In genomic region chr22:28977050-28977449, GRCh38 we compare ENCODE assay signal across 13 cellular contexts.
DNase-seq lines count a peak whose midpoint lies in the region; ATAC-seq, FAIRE-seq and TF ChIP-seq lines count a peak whose summit lies in the region.
"Had no signal": no experiment of that assay in that cellular context is flagged by ENCODE, and none has a peak within 500 bp of the region (broad histone marks: within the 10 kb centered on the region; RNA-seq: fewer than 3 reads in every experiment).

No MANE protein-coding gene starts in this region.

- POLR2A ChIA-PET in RWPE1 (lab: Yijun Ruan, JAX; ENCODE audit: low non-redundant PET) (no interaction called here), GM10248 (lab: Yijun Ruan, JAX) (no interaction called here)

- WGBS in GM23248 (ENCODE audit: low coverage in 1 of 2, low lambda C conversion rate in 2 of 2, missing lambda C conversion rate in 2 of 2), 2 experiments: 65 to 71% methylated on average over 4 of the region's 4 CpGs
- 56 to 67% methylated on average over 4 of the region's 4 CpGs for WGBS in heart right ventricle, 2 donors
- 59 to 63% methylated on average over 4 of the region's 4 CpGs for WGBS in pancreas, 2 donors

- H3K36me3 ChIP-seq in GM23248 (ENCODE audit: low read depth): no peaks in the 10 kb centered on the region
- H3K36me3 ChIP-seq in heart right ventricle: no peaks in the 10 kb centered on the region
- H3K36me3 ChIP-seq in pancreas: no peaks in the 10 kb centered on the region
- H3K36me3 ChIP-seq: WERI-Rb-1 had no signal

- H3K27ac ChIP-seq in GM23248 (no peak overlapping the region), heart right ventricle (peak overlapping the region in 3 of 10 donors; percentile 12 to 46 (median 19)), pancreas (peak overlapping the region in 2 of 4 donors; percentile 30 to 53), RWPE1 (no peak overlapping the region; the same call in 1 of the 2 replicates)
- H3K27ac ChIP-seq: WERI-Rb-1 had no signal

- intact Hi-C loops in heart right ventricle (cut with DNase I): no loop called here
- intact Hi-C loops in pancreas (cut with DNase I): no loop called here

- no peaks in the 10 kb centered on the region for H3K9me3 ChIP-seq in GM23248 (ENCODE audit: low read depth)
- no peaks in the 10 kb centered on the region for H3K9me3 ChIP-seq in heart right ventricle
- no peaks in the 10 kb centered on the region for H3K9me3 ChIP-seq in pancreas

- no peak overlapping the region for H2AFZ ChIP-seq in GM23248

- CTCF ChIA-PET in RWPE1 (lab: Yijun Ruan, JAX): interaction anchor here (1.3 kb wide), 1 partner anchor 63 kb away, joined by 5 read pairs; no protein-coding TSS in a partner anchor
- CTCF ChIA-PET in GM10248 (lab: Yijun Ruan, JAX): no interaction called here

- H3K4me1 ChIP-seq in GM23248 (ENCODE audit: insufficient read depth) (peaks cover 21% of the 10 kb centered on the region), heart right ventricle (peaks cover 2 to 26% (median 17%) of the 10 kb centered on the region in 9 donors), pancreas (peaks cover 0 to 15% (median 11%) of the 10 kb centered on the region in 3 donors)

- H3K4me3 ChIP-seq in GM23248: no peak overlapping the region
- H3K4me3 ChIP-seq in heart right ventricle: peak overlapping the region in 6 of 10 donors; percentile 21 to 43 (median 34)
- peak overlapping the region in 2 of 4 donors; percentile 3 to 17 for H3K4me3 ChIP-seq in pancreas

- H3K27me3 ChIP-seq in GM23248 (replicated peaks; ENCODE audit: insufficient read depth) (no peaks in the 10 kb centered on the region), heart right ventricle (peaks cover 0 to 4% (median 0%) of the 10 kb centered on the region in 7 donors), pancreas (no peaks in the 10 kb centered on the region)

- DNase-seq in GM23248: no peak
- peak; percentile 61 for DNase-seq in astrocyte of the hippocampus (ENCODE audit: low read depth, low spot score)
- DNase-seq in heart right ventricle: no peak
- DNase-seq in pancreas: no peak
- no peak for DNase-seq in RWPE1 (ENCODE audit: low spot score)
- DNase-seq in GM10248 (ENCODE audit: extremely low spot score): no peak
- no peak for DNase-seq in NOMO-1 treated with dmso at 0.1 percent for 144 hours (lab: John Stamatoyannopoulos, UW; ENCODE audit: unreplicated experiment)
- DNase-seq: activated gamma-delta T cell treated with Interleukin-2 at 50 U/mL for 16 hours; CD4-positive, alpha-beta T cell; Kasumi-1; WERI-Rb-1 had no signal

- TF ChIP-seq CTCF in heart right ventricle (IDR thresholded peaks at IDR 0.05) (no peak), pancreas (IDR thresholded peaks at IDR 0.05) (no peak), RWPE1 (conservative IDR thresholded peaks at IDR 0.05; ENCODE audit: low read depth) (no peak), GM10248 (IDR thresholded peaks at IDR 0.05; ENCODE audit: control extremely low read depth, extremely low read depth, low read depth, missing control alignments) (no peak)

- H3K4me2 ChIP-seq in GM23248 (ENCODE audit: unreplicated experiment): peak overlapping the region; percentile 68

- no peaks in the 10 kb centered on the region for H3F3A ChIP-seq in GM23248 (ENCODE audit: insufficient read depth)

- in situ Hi-C loops in GM23248 (cut with MboI): no loop called here

- H3K9me2 ChIP-seq in GM23248 (ENCODE audit: insufficient read depth): no peaks in the 10 kb centered on the region

- no peaks in the 10 kb centered on the region for H3K79me2 ChIP-seq in GM23248 (ENCODE audit: insufficient read depth)

- ATAC-seq in heart right ventricle: peak in 3 of 8 donors; percentile 23 to 60 (median 50)
- peak in 3 of 4 donors; percentile 13 to 17 (median 15) for ATAC-seq in pancreas
- no peak for ATAC-seq in GM21367 (IDR thresholded peaks at IDR 0.05; ENCODE audit: unreplicated experiment)

- H4K20me1 ChIP-seq in GM23248 (ENCODE audit: insufficient read depth): no peaks in the 10 kb centered on the region

- FAIRE-seq in pancreas (lab: Jason Lieb, UNC): no peak
- FAIRE-seq: GM12891 had no signal

- H3K9ac ChIP-seq in GM23248: no peak overlapping the region
